9 cellular contexts compared by ENCODE assay signal in genomic region chr22:20957118-20957690, GRCh38. TPM values are rescaled to one million over a fixed set of nuclear protein-coding genes. Genes with fewer than 3 reads are reported as not detected.
DNase-seq lines count a peak whose midpoint lies in the region; ATAC-seq and TF ChIP-seq lines count a peak whose summit lies in the region.
"Had no signal": no experiment of that assay in that cellular context is flagged by ENCODE, and none has a peak within 500 bp of the region (broad histone marks: within the 10 kb centered on the region; RNA-seq: fewer than 3 reads in every experiment).

No MANE protein-coding gene starts in this region.

- no peak for DNase-seq in activated CD8-positive, alpha-beta T cell treated with anti-CD3 and anti-CD28 coated beads, Interleukin-2, amount 10 ng/mL, durations not matched to agents 7 days and 5 days
- peak; percentile 61 for DNase-seq in hepatocyte (ENCODE audit: low spot score)
- no peak for DNase-seq in stimulated activated CD4-positive, alpha-beta T cell treated with anti-CD3 and anti-CD28 coated beads, Interleukin-4, amount 100 ng/mL, for 1 hour
- DNase-seq in globus pallidus (ENCODE audit: low spot score) = no peak
- DNase-seq in activated CD4-positive, alpha-beta T cell treated with anti-CD3 and anti-CD28 coated beads for 1 hour = no peak

- peak overlapping the region; percentile 61 for H3K4me3 Mint-ChIP-seq in activated CD8-positive, alpha-beta T cell treated with anti-CD3 and anti-CD28 coated beads, Interleukin-2, amount 10 ng/mL, durations not matched to agents 7 days and 5 days

- H3K36me3 ChIP-seq in hepatocyte (replicated peaks; ENCODE audit: insufficient read depth, low read depth) = no peaks in the 10 kb centered on the region
- peaks cover 0 to 10% (median 7%) of the 10 kb centered on the region in 3 donors for H3K36me3 ChIP-seq in skeletal muscle tissue (ENCODE audit: control insufficient read depth in 3 of 3, insufficient read depth in 3 of 3, low read length in 3 of 3)

- H3K27me3 ChIP-seq in hepatocyte = no peaks in the 10 kb centered on the region
- H3K27me3 ChIP-seq in skeletal muscle tissue (ENCODE audit: control insufficient read depth in 3 of 3, insufficient read depth in 3 of 3, low read length in 3 of 3) = peaks cover 2 to 3% (median 3%) of the 10 kb centered on the region in 3 donors

- H3K27ac ChIP-seq in hepatocyte = peak overlapping the region; percentile 76
- no peak overlapping the region for H3K27ac ChIP-seq in skeletal muscle tissue (ENCODE audit: low read depth, low read length)

- H3K27ac Mint-ChIP-seq in activated CD8-positive, alpha-beta T cell treated with anti-CD3 and anti-CD28 coated beads, Interleukin-2, amount 10 ng/mL, durations not matched to agents 7 days and 5 days = no peak overlapping the region

- 1% methylated on average over 41 of the region's 57 CpGs for WGBS in hepatocyte (ENCODE audit: low lambda C conversion rate, missing lambda C conversion rate)

- H3K36me3 Mint-ChIP-seq in activated CD8-positive, alpha-beta T cell treated with anti-CD3 and anti-CD28 coated beads, Interleukin-2, amount 10 ng/mL, durations not matched to agents 7 days and 5 days (ENCODE audit: low read depth) = peaks cover 12% of the 10 kb centered on the region

- in situ Hi-C loops in GM18951 (cut with MboI; ENCODE audit: low sequenced_read_pairs, unreplicated experiment) = no loop called here

- ATAC-seq in activated CD8-positive, alpha-beta T cell treated with anti-CD3 and anti-CD28 coated beads, Interleukin-2, amount 10 ng/mL, durations not matched to agents 7 days and 5 days = peak; percentile 21
- ATAC-seq in HG02588 (IDR thresholded peaks at IDR 0.05; ENCODE audit: unreplicated experiment) = no peak

- H3K4me1 Mint-ChIP-seq in activated CD8-positive, alpha-beta T cell treated with anti-CD3 and anti-CD28 coated beads, Interleukin-2, amount 10 ng/mL, durations not matched to agents 7 days and 5 days (ENCODE audit: low read depth) = peaks cover 4% of the 10 kb centered on the region

- no peak for TF ChIP-seq CTCF in hepatocyte (IDR thresholded peaks at IDR 0.05; ENCODE audit: poor library complexity)

- H3K9me2 ChIP-seq in hepatocyte (replicated peaks; ENCODE audit: insufficient read depth) = no peaks in the 10 kb centered on the region

- H3K9ac ChIP-seq in skeletal muscle tissue (ENCODE audit: low read depth in 1 of 3, low read length in 3 of 3) = peak overlapping the region; percentile 51 to 77 (median 56)

- no peaks in the 10 kb centered on the region for H3K9me3 Mint-ChIP-seq in activated CD8-positive, alpha-beta T cell treated with anti-CD3 and anti-CD28 coated beads, Interleukin-2, amount 10 ng/mL, durations not matched to agents 7 days and 5 days (ENCODE audit: insufficient read depth)

- no peaks in the 10 kb centered on the region for H3K9me3 ChIP-seq in hepatocyte (ENCODE audit: low read depth)
- H3K9me3 ChIP-seq in skeletal muscle tissue (ENCODE audit: control insufficient read depth in 3 of 3, low read length in 3 of 3) = no peaks in the 10 kb centered on the region

- no peaks in the 10 kb centered on the region for H4K20me1 ChIP-seq in hepatocyte (ENCODE audit: insufficient read depth, poor library complexity, severe bottlenecking)

- peak; percentile 31 for TF ChIP-seq POLR2A in GM18951 (IDR thresholded peaks at IDR 0.05; ENCODE audit: extremely low read depth, insufficient read depth, insufficient read length)

- peaks cover 42% of the 10 kb centered on the region for H3K79me2 ChIP-seq in hepatocyte

- H3K27me3 Mint-ChIP-seq in activated CD8-positive, alpha-beta T cell treated with anti-CD3 and anti-CD28 coated beads, Interleukin-2, amount 10 ng/mL, durations not matched to agents 7 days and 5 days (ENCODE audit: low read depth) = peaks cover 18% of the 10 kb centered on the region

- H3K4me1 ChIP-seq in hepatocyte (ENCODE audit: insufficient read depth) = peaks cover 26% of the 10 kb centered on the region
- H3K4me1 ChIP-seq in skeletal muscle tissue (ENCODE audit: control insufficient read depth in 3 of 3, insufficient read depth in 3 of 3, low read length in 3 of 3) = peaks cover 17 to 37% (median 26%) of the 10 kb centered on the region in 3 donors

- CTCF ChIA-PET in activated CD8-positive, alpha-beta T cell treated with anti-CD3 and anti-CD28 coated beads, Interleukin-2, amount 10 ng/mL, durations not matched to agents 7 days and 5 days (lab: Charles Lee) = interaction anchor here (0.8 to 1.1 kb wide), 2 partner anchors 145 to 153 kb away, joined by 3 to 4 read pairs; no protein-coding TSS in a partner anchor

- H3K4me3 ChIP-seq in hepatocyte = peak overlapping the region; percentile 86
- H3K4me3 ChIP-seq in skeletal muscle tissue (ENCODE audit: low read length in 3 of 3) = peak overlapping the region; percentile 62 to 82 (median 68)

- POLR2A ChIA-PET in activated CD8-positive, alpha-beta T cell treated with anti-CD3 and anti-CD28 coated beads, Interleukin-2, amount 10 ng/mL, durations not matched to agents 7 days and 5 days (lab: Charles Lee) = interaction anchor here (0.7 to 1.1 kb wide), 3 partner anchors 45 to 98 kb away, joined by 3 read pairs; partner anchors contain the start of genes PI4KA, SNAP29 and THAP7

- H2AFZ ChIP-seq in hepatocyte = peak overlapping the region; percentile 43

- H3K4me2 ChIP-seq in hepatocyte = peak overlapping the region; percentile 99

RNA-seq across cellular contexts. Expression of gene AIFM3, which starts 9.9 kb away (rescaled TPM):
- total RNA-seq in activated CD8-positive, alpha-beta T cell treated with anti-CD3 and anti-CD28 coated beads, Interleukin-2, amount 10 ng/mL, durations not matched to agents 7 days and 5 days = under 1 TPM; 0.37 to 0.39 TPM
- 1.3 and 3.1 TPM in 2 replicates for total RNA-seq in hepatocyte
- 1.7 and 2.1 TPM in 2 replicates for polyA plus RNA-seq in hepatocyte
- under 0.01 TPM for total RNA-seq in skeletal muscle tissue
- total RNA-seq: RPMI7951 had no signal

RNA-seq across cellular contexts. Expression of gene LZTR1, which starts 24.9 kb away (rescaled TPM):
- 10 to 100 TPM; 56.2 to 58.0 TPM for total RNA-seq in activated CD8-positive, alpha-beta T cell treated with anti-CD3 and anti-CD28 coated beads, Interleukin-2, amount 10 ng/mL, durations not matched to agents 7 days and 5 days
- total RNA-seq in hepatocyte (28.1 and 41.3 TPM in 2 replicates), skeletal muscle tissue (32.4 TPM)
- 50.4 and 65.4 TPM in 2 replicates for polyA plus RNA-seq in hepatocyte

RNA-seq across cellular contexts. Expression of gene CRKL, which starts 40.0 kb away (rescaled TPM):
- total RNA-seq in activated CD8-positive, alpha-beta T cell treated with anti-CD3 and anti-CD28 coated beads, Interleukin-2, amount 10 ng/mL, durations not matched to agents 7 days and 5 days = 10 to 100 TPM; 87.0 to 87.4 TPM
- total RNA-seq in hepatocyte = 46.5 and 49.2 TPM in 2 replicates
- 30.7 and 31.8 TPM in 2 replicates for polyA plus RNA-seq in hepatocyte
- total RNA-seq in skeletal muscle tissue = 45.9 TPM

RNA-seq across cellular contexts. Expression of gene THAP7, which starts 44.7 kb away (rescaled TPM):
- 10 to 100 TPM; 31.7 to 32.0 TPM for total RNA-seq in activated CD8-positive, alpha-beta T cell treated with anti-CD3 and anti-CD28 coated beads, Interleukin-2, amount 10 ng/mL, durations not matched to agents 7 days and 5 days
- 26.2 and 38.4 TPM in 2 replicates for total RNA-seq in hepatocyte
- polyA plus RNA-seq in hepatocyte = 40.5 and 41.2 TPM in 2 replicates
- total RNA-seq in skeletal muscle tissue = 15.7 TPM

RNA-seq across cellular contexts. Expression of gene P2RX6, which starts 57.8 kb away (rescaled TPM):
- total RNA-seq in activated CD8-positive, alpha-beta T cell treated with anti-CD3 and anti-CD28 coated beads, Interleukin-2, amount 10 ng/mL, durations not matched to agents 7 days and 5 days = under 1 TPM; 0.50 to 0.63 TPM
- total RNA-seq in hepatocyte = 3.3 and 14.4 TPM in 2 replicates
- polyA plus RNA-seq in hepatocyte = 8.0 and 12.9 TPM in 2 replicates
- total RNA-seq in skeletal muscle tissue = 11.0 TPM
